22 cellular contexts compared by ENCODE assay signal in genomic region chr18:25605322-25605721, GRCh38.
"Had no signal": no experiment of that assay in that cellular context is flagged by ENCODE, and none has a peak within 500 bp of the region (broad histone marks: within the 10 kb centered on the region; RNA-seq: fewer than 3 reads in every experiment).

No MANE protein-coding gene starts in this region.

- H3K9me3 ChIP-seq: left lung, sigmoid colon had no signal

- H3K4me2 ChIP-seq: hepatocyte had no signal

- H3K36me3 Mint-ChIP-seq: activated CD8-positive, alpha-beta memory T cell treated with anti-CD3 and anti-CD28 coated beads, Interleukin-2, amount 10 ng/mL, durations not matched to agents 7 days and 5 days; brain; immature natural killer cell; mesothelial cell of epicardium; naive thymus-derived CD8-positive, alpha-beta T cell had no signal

- H3K9me3 Mint-ChIP-seq: activated CD4-positive, alpha-beta T cell treated with anti-CD3 and anti-CD28 coated beads, Interleukin-2, amount 10 ng/mL, durations not matched to agents 24 days and 14 days; immature natural killer cell had no signal

- DNase-seq: activated CD4-positive, alpha-beta memory T cell treated with anti-CD3 and anti-CD28 coated beads, Interleukin-2, amount 10 ng/mL, durations not matched to agents 7 days and 5 days; activated CD4-positive, alpha-beta T cell treated with anti-CD3 and anti-CD28 coated beads, Interleukin-2, amount 10 ng/mL, durations not matched to agents 24 days and 14 days; activated CD8-positive, alpha-beta memory T cell treated with anti-CD3 and anti-CD28 coated beads, Interleukin-2, amount 10 ng/mL, durations not matched to agents 7 days and 5 days; activated gamma-delta T cell treated with Interleukin-2 at 50 U/mL for 16 hours; activated T-cell treated with anti-CD3 and anti-CD28 coated beads for 4 hours; aorta; effector CD4-positive, alpha-beta T cell; erythroblast; foreskin keratinocyte; immature natural killer cell; naive thymus-derived CD8-positive, alpha-beta T cell; occipital lobe; sigmoid colon; stimulated activated CD4-positive, alpha-beta T cell treated with anti-CD3 and anti-CD28 coated beads, Interleukin-2, amount 100 ng/mL, for 48 hours; stimulated activated naive CD8-positive, alpha-beta T cell treated with anti-CD3 and anti-CD28 coated beads, Interleukin-15, Interleukin-2, amounts not matched to agents 100 U/mL and 50 U/mL, for 24 hours had no signal

- H3K27me3 Mint-ChIP-seq: activated CD4-positive, alpha-beta memory T cell treated with anti-CD3 and anti-CD28 coated beads, Interleukin-2, amount 10 ng/mL, durations not matched to agents 7 days and 5 days; activated CD4-positive, alpha-beta T cell treated with anti-CD3 and anti-CD28 coated beads, Interleukin-2, amount 10 ng/mL, durations not matched to agents 24 days and 14 days; activated CD8-positive, alpha-beta memory T cell treated with anti-CD3 and anti-CD28 coated beads, Interleukin-2, amount 10 ng/mL, durations not matched to agents 7 days and 5 days had no signal

- H3K36me3 ChIP-seq: left lung, sigmoid colon had no signal

- ATAC-seq: activated CD4-positive, CD25-positive, alpha-beta regulatory T cell treated with anti-CD3 and anti-CD28 coated beads, Interleukin-2, amount 50 U/mL, for 24 hours; activated CD8-positive, alpha-beta memory T cell treated with anti-CD3 and anti-CD28 coated beads, Interleukin-2, amount 10 ng/mL, durations not matched to agents 7 days and 5 days; activated naive CD4-positive, alpha-beta T cell treated with anti-CD3 and anti-CD28 coated beads, Interleukin-2, amount 50 U/mL, for 72 hours; foreskin keratinocyte; left lung; naive thymus-derived CD8-positive, alpha-beta T cell; stimulated activated naive CD8-positive, alpha-beta T cell treated with anti-CD3 and anti-CD28 coated beads, Interleukin-15, Interleukin-2, amounts not matched to agents 100 U/mL and 50 U/mL, for 24 hours had no signal

- H3K27me3 ChIP-seq: foreskin keratinocyte, hepatocyte, left lung, sigmoid colon had no signal

- H3K79me2 ChIP-seq: hepatocyte had no signal

- H3K4me1 ChIP-seq: foreskin keratinocyte, left lung, sigmoid colon had no signal

- H2AFZ ChIP-seq: hepatocyte had no signal

- H3K27ac Mint-ChIP-seq: activated CD4-positive, alpha-beta memory T cell treated with anti-CD3 and anti-CD28 coated beads, Interleukin-2, amount 10 ng/mL, durations not matched to agents 7 days and 5 days; activated CD4-positive, alpha-beta T cell treated with anti-CD3 and anti-CD28 coated beads, Interleukin-2, amount 10 ng/mL, durations not matched to agents 24 days and 14 days; activated CD8-positive, alpha-beta memory T cell treated with anti-CD3 and anti-CD28 coated beads, Interleukin-2, amount 10 ng/mL, durations not matched to agents 7 days and 5 days; activated naive CD4-positive, alpha-beta T cell treated with anti-CD3 and anti-CD28 coated beads, Interleukin-2, amount 50 U/mL, for 72 hours; immature natural killer cell; mesothelial cell of epicardium; naive thymus-derived CD8-positive, alpha-beta T cell had no signal

- H3K27ac ChIP-seq: foreskin keratinocyte, hepatocyte, left lung, sigmoid colon had no signal

- H3K4me3 Mint-ChIP-seq: activated CD4-positive, alpha-beta memory T cell treated with anti-CD3 and anti-CD28 coated beads, Interleukin-2, amount 10 ng/mL, durations not matched to agents 7 days and 5 days; activated CD4-positive, alpha-beta T cell treated with anti-CD3 and anti-CD28 coated beads, Interleukin-2, amount 10 ng/mL, durations not matched to agents 24 days and 14 days; activated CD8-positive, alpha-beta memory T cell treated with anti-CD3 and anti-CD28 coated beads, Interleukin-2, amount 10 ng/mL, durations not matched to agents 7 days and 5 days; immature natural killer cell; mesothelial cell of epicardium; naive thymus-derived CD8-positive, alpha-beta T cell had no signal

- H3K4me3 ChIP-seq: hepatocyte, left lung, lung, sigmoid colon had no signal

- H3K4me1 Mint-ChIP-seq: activated CD4-positive, alpha-beta memory T cell treated with anti-CD3 and anti-CD28 coated beads, Interleukin-2, amount 10 ng/mL, durations not matched to agents 7 days and 5 days; activated CD4-positive, alpha-beta T cell treated with anti-CD3 and anti-CD28 coated beads, Interleukin-2, amount 10 ng/mL, durations not matched to agents 24 days and 14 days; activated CD8-positive, alpha-beta memory T cell treated with anti-CD3 and anti-CD28 coated beads, Interleukin-2, amount 10 ng/mL, durations not matched to agents 7 days and 5 days; naive thymus-derived CD8-positive, alpha-beta T cell had no signal
